Comparison of ENCODE assay signal across 10 cellular contexts in the genomic region with DNA sequence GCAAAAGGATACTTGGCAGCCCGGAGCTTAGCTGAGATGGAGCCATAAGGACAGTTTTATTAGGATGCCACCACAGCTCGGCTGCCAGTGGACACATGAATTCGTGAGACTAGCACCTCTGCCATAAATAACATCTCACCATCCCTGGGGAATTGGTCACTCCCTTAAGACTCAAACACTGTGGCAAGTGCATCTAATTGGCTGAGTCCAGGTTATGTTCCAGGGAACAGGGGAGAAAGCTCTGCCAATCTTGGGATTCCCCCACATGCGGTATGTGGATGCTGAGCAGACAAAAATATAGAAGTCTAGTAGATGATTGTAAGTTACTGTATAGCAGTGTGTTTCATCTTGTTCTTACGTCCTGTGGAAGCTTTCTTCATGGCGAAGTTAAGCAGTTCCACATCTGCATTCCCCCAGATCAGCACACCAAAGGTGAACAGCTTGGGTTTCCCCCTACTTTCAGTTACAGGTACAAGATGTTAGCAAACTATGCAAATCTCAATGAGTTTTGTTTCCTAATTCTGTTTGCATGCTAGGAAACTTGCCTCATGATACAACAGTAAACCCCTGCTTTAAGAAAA.
DNase-seq lines count a peak whose midpoint lies in the region; ATAC-seq and TF ChIP-seq lines count a peak whose summit lies in the region.
"Had no signal": no experiment of that assay in that cellular context is flagged by ENCODE, and none has a peak within 500 bp of the region (broad histone marks: within the 10 kb centered on the region; RNA-seq: fewer than 3 reads in every experiment).

No MANE protein-coding gene starts in this region.

- H3K27me3 Mint-ChIP-seq in dendritic cell treated with granulocyte-macrophage colony-stimulating factor and Interleukin-4, amounts not matched to agents 40 ng/mL and 50 ng/mL, for 4 days = no peaks in the 10 kb centered on the region

- H3K4me3 ChIP-seq in tibial nerve = no peak overlapping the region

- DNase-seq in activated gamma-delta T cell (lab: John Stamatoyannopoulos, UW) (no peak), erythroblast (lab: John Stamatoyannopoulos, UW) (no peak), T-helper 2 cell (no peak), tibial nerve (ENCODE audit: low spot score in 2 of 2) (no peak)
- DNase-seq: brain microvascular endothelial cell, NCI-H1930 had no signal

- intact Hi-C loops in dendritic cell treated with granulocyte-macrophage colony-stimulating factor and Interleukin-4, amounts not matched to agents 40 ng/mL and 50 ng/mL, for 4 days (cut with micrococcal nuclease) = no loop called here

- no peak overlapping the region for H3K4me3 Mint-ChIP-seq in dendritic cell treated with granulocyte-macrophage colony-stimulating factor and Interleukin-4, amounts not matched to agents 40 ng/mL and 50 ng/mL, for 4 days

- H3K27ac ChIP-seq in tibial nerve = no peak overlapping the region
- H3K27ac ChIP-seq: brain microvascular endothelial cell had no signal

- TF ChIP-seq EP300 in tibial nerve (IDR thresholded peaks at IDR 0.05) = no peak

- ATAC-seq in GM18498 (IDR thresholded peaks at IDR 0.05; ENCODE audit: unreplicated experiment) (peak; percentile 82), GM19438 (IDR thresholded peaks at IDR 0.05; ENCODE audit: low read depth, unreplicated experiment) (peak; percentile 65), HG03095 (IDR thresholded peaks at IDR 0.05; ENCODE audit: unreplicated experiment) (peak; percentile 84)

- 87 to 89% methylated on average over 6 of the region's 6 CpGs for WGBS in tibial nerve, 2 donors

- peak overlapping the region; percentile 16 for H3K27ac Mint-ChIP-seq in dendritic cell treated with granulocyte-macrophage colony-stimulating factor and Interleukin-4, amounts not matched to agents 40 ng/mL and 50 ng/mL, for 4 days

- H3K9me3 ChIP-seq in tibial nerve = no peaks in the 10 kb centered on the region

- peaks cover 85% of the 10 kb centered on the region for H3K4me1 Mint-ChIP-seq in dendritic cell treated with granulocyte-macrophage colony-stimulating factor and Interleukin-4, amounts not matched to agents 40 ng/mL and 50 ng/mL, for 4 days (ENCODE audit: low read depth)

- H3K4me1 ChIP-seq in tibial nerve = peaks cover 0 to 17% (median 0%) of the 10 kb centered on the region in 4 donors

- no peaks in the 10 kb centered on the region for H3K27me3 ChIP-seq in tibial nerve
- H3K27me3 ChIP-seq: brain microvascular endothelial cell had no signal

- no peak for TF ChIP-seq CTCF in tibial nerve (IDR thresholded peaks at IDR 0.05)

- H3K9me3 Mint-ChIP-seq in dendritic cell treated with granulocyte-macrophage colony-stimulating factor and Interleukin-4, amounts not matched to agents 40 ng/mL and 50 ng/mL, for 4 days = no peaks in the 10 kb centered on the region

- TF ChIP-seq POLR2A in erythroblast (IDR thresholded peaks at IDR 0.05; ENCODE audit: low read length) = no peak
- TF ChIP-seq POLR2A in tibial nerve (IDR thresholded peaks at IDR 0.05) = no peak

- no peaks in the 10 kb centered on the region for H3K36me3 ChIP-seq in tibial nerve
- H3K36me3 ChIP-seq: brain microvascular endothelial cell had no signal

- peaks cover 70% of the 10 kb centered on the region for H3K36me3 Mint-ChIP-seq in dendritic cell treated with granulocyte-macrophage colony-stimulating factor and Interleukin-4, amounts not matched to agents 40 ng/mL and 50 ng/mL, for 4 days (ENCODE audit: low read depth)
